ENCODE assay signal across 8 cellular contexts in genomic region chr15:40873625-40874561, GRCh38. TPM values are rescaled to one million over a fixed set of nuclear protein-coding genes. Genes with fewer than 3 reads are reported as not detected.
A peak's percentile ranks its signal among the peaks of the same experiment; 100 is the strongest.
DNase-seq lines count a peak whose midpoint lies in the region; ATAC-seq and TF ChIP-seq lines count a peak whose summit lies in the region.

RHOV (minus strand) TSS chr15:40874234; CDS start chr15:40874139, 95 bp downstream.

- no peaks in the 10 kb centered on the region for H3F3A ChIP-seq in neural cell (ENCODE audit: insufficient read depth, low read length, poor library complexity, severe bottlenecking)

- H3K79me2 ChIP-seq in neural cell (replicated peaks; ENCODE audit: insufficient read depth, low read length), result no peaks in the 10 kb centered on the region

- H3K4me3 ChIP-seq in esophagus muscularis mucosa (peak within 1 kb of the TSS; percentile 57 to 69 (median 60)), neural cell (ENCODE audit: low read length) (peak within 1 kb of the TSS; percentile 75)

- no peaks in the 10 kb centered on the region for H3K9me3 ChIP-seq in esophagus muscularis mucosa
- H3K9me3 ChIP-seq in neural cell (ENCODE audit: low read length), result no peaks in the 10 kb centered on the region

- no peaks in the 10 kb centered on the region for H4K20me1 ChIP-seq in neural cell (ENCODE audit: insufficient read depth)

- under 1% methylated on average over 12 of the region's 78 CpGs for WGBS in esophagus muscularis mucosa

- H3K4me2 ChIP-seq in neural cell (ENCODE audit: low read length), result peak within 1 kb of the TSS; percentile 64

- H3K27ac ChIP-seq in esophagus muscularis mucosa (replicated peaks in 1 of 4) (no peak within 1 kb of the TSS), neural cell (ENCODE audit: low read length) (no peak within 1 kb of the TSS)

- no peak for TF ChIP-seq EP300 in esophagus muscularis mucosa (IDR thresholded peaks at IDR 0.05)
- TF ChIP-seq EP300 in neural cell (conservative IDR thresholded peaks at IDR 0.05; ENCODE audit: poor library complexity, severe bottlenecking), result no peak

- H3K9me2 ChIP-seq in neural cell (ENCODE audit: insufficient read depth, low read length), result no peaks in the 10 kb centered on the region

- peaks cover 12 to 14% (median 14%) of the 10 kb centered on the region in 4 donors for H3K4me1 ChIP-seq in esophagus muscularis mucosa

- TF ChIP-seq RAD21 in neural cell (conservative IDR thresholded peaks at IDR 0.05), result no peak

- H3K9ac ChIP-seq in neural cell (ENCODE audit: low read length), result peak within 1 kb of the TSS; percentile 67

- TF ChIP-seq CTCF in AG09319 (IDR thresholded peaks at IDR 0.05; ENCODE audit: low read depth, low read length), result peak; percentile 18
- peak in 1 of 3 experiments; percentile 16 for TF ChIP-seq CTCF in esophagus muscularis mucosa (IDR thresholded peaks at IDR 0.05)
- TF ChIP-seq CTCF in neural cell (IDR thresholded peaks at IDR 0.05; ENCODE audit: poor library complexity, severe bottlenecking), result peak; percentile 57

- intact Hi-C loops in esophagus muscularis mucosa (cut with DNase I), result no loop called here

- ATAC-seq in GM18907 (IDR thresholded peaks at IDR 0.05; ENCODE audit: unreplicated experiment), result peak; percentile 48
- peak; percentile 73 for ATAC-seq in HG03432 (IDR thresholded peaks at IDR 0.05; ENCODE audit: unreplicated experiment)

- peak within 1 kb of the TSS; percentile 46 for H2AFZ ChIP-seq in neural cell (ENCODE audit: low read depth, low read length)

- no peak for TF ChIP-seq POLR2A in esophagus muscularis mucosa (IDR thresholded peaks at IDR 0.05; ENCODE audit: low read depth)

- peaks cover 0 to 43% (median 9%) of the 10 kb centered on the region in 4 donors for H3K27me3 ChIP-seq in esophagus muscularis mucosa
- peaks cover 10% of the 10 kb centered on the region for H3K27me3 ChIP-seq in neural cell (ENCODE audit: insufficient read depth, low read depth, low read length)

- DNase-seq in AG09319 (ENCODE audit: extremely low read depth, low read depth) (no peak), NCI-H82 (lab: John Stamatoyannopoulos, UW) (peak; percentile 91), esophagus muscularis mucosa (ENCODE audit: extremely low spot score) (no peak), ureter (ENCODE audit: low spot score) (peak; percentile 73)
- peak; percentile 57 for DNase-seq in activated CD8-positive, alpha-beta memory T cell treated with anti-CD3 and anti-CD28 coated beads, Interleukin-2, amount 50 U/mL, for 4 hours

- no peaks in the 10 kb centered on the region for H3K36me3 ChIP-seq in esophagus muscularis mucosa
- no peaks in the 10 kb centered on the region for H3K36me3 ChIP-seq in neural cell (ENCODE audit: insufficient read depth, low read length)

TF ChIP-seq in neural cell, 6 proteins besides CTCF, POLR2A, EP300 and RAD21:
- peak; percentile 44 for TF ChIP-seq TAF1 (IDR thresholded peaks at IDR 0.05; ENCODE audit: low read depth)
- TF ChIP-seq REST (IDR thresholded peaks at IDR 0.05; ENCODE audit: borderline replicate concordance), result no peak

RNA-seq across cellular contexts. Expression of gene RHOV, which starts in this region (rescaled TPM):
- not detected for total RNA-seq in esophagus muscularis mucosa
- polyA plus RNA-seq in neural cell, result 1.9 and 2.8 TPM in 2 replicates
- polyA minus RNA-seq in neural cell, result 1.9 and 2.3 TPM in 2 replicates
- 31.4 TPM for total RNA-seq in ureter

Comparison
In these comparisons a context has a peak if more than half of its experiments do, and no peak if none do; other contexts are left out.
1. RNA of gene RHOV (total RNA-seq): 31.4 TPM in ureter (single experiment); not detected in esophagus muscularis mucosa; every median in the first group is over 10 times any median in the second.
2. DNase-seq: peak in NCI-H82 (single experiment), activated CD8-positive, alpha-beta memory T cell treated with anti-CD3 and anti-CD28 coated beads, Interleukin-2, amount 50 U/mL, for 4 hours (single experiment) and ureter (single experiment); none in AG09319 (single experiment) and esophagus muscularis mucosa (single experiment).